In genomic region chr5:151036556-151036955, GRCh38 we compare ENCODE assay signal across 17 cellular contexts. TPM values are rescaled to one million over a fixed set of nuclear protein-coding genes. Genes with fewer than 3 reads are reported as not detected.
A peak's percentile ranks its signal among the peaks of the same experiment; 100 is the strongest.
DNase-seq lines count a peak whose midpoint lies in the region; ATAC-seq and TF ChIP-seq lines count a peak whose summit lies in the region.
"Had no signal": no experiment of that assay in that cellular context is flagged by ENCODE, and none has a peak within 500 bp of the region (broad histone marks: within the 10 kb centered on the region; RNA-seq: fewer than 3 reads in every experiment).

No MANE protein-coding gene starts in this region.

- peaks cover 30 to 47% (median 44%) of the 10 kb centered on the region in 4 donors for H3K4me1 ChIP-seq in upper lobe of left lung

- H3K9me3 ChIP-seq in upper lobe of left lung = no peaks in the 10 kb centered on the region

- TF ChIP-seq CTCF in upper lobe of left lung (IDR thresholded peaks at IDR 0.05) = no peak

- H3K27me3 ChIP-seq in upper lobe of left lung = no peaks in the 10 kb centered on the region

- no peak for TF ChIP-seq POLR2A in upper lobe of left lung (IDR thresholded peaks at IDR 0.05)

- no peak overlapping the region for H3K4me3 ChIP-seq in upper lobe of left lung
- H3K4me3 ChIP-seq: skin epidermis had no signal

- H3K36me3 ChIP-seq in upper lobe of left lung = peaks cover 37 to 99% (median 82%) of the 10 kb centered on the region in 4 donors

- WGBS in upper lobe of left lung, 2 donors = 87 to 90% methylated on average over 5 to 6 of the region's 6 CpGs

- H3K27ac ChIP-seq in upper lobe of left lung = peak overlapping the region in 3 of 4 donors; percentile 51 to 84 (median 83)
- H3K27ac ChIP-seq: 22Rv1 had no signal

- peak; percentile 17 for DNase-seq in DMS 273 (lab: John Stamatoyannopoulos, UW; ENCODE audit: unreplicated experiment)
- DNase-seq in DMS 273 treated with DMSO at 0.1 percent for 48 hours (lab: John Stamatoyannopoulos, UW) = no peak
- DNase-seq in NCI-H69 (lab: John Stamatoyannopoulos, UW) = peak; percentile 83
- peak; percentile 53 for DNase-seq in iPS-NIHi11 (ENCODE audit: low spot score)
- DNase-seq in upper lobe of left lung = no peak
- no peak for DNase-seq in NCI-H128 (lab: John Stamatoyannopoulos, UW; ENCODE audit: unreplicated experiment)
- DNase-seq: cortex of kidney; left ventricle myocardium superior; NCI-H1930; NK-92 treated with Interleukin-12 subunit alpha and Interleukin-12 subunit beta, amount 100 ng/mL, for 24 hours; RPMI8226 had no signal

- no peak for TF ChIP-seq EP300 in upper lobe of left lung (IDR thresholded peaks at IDR 0.05)

- ATAC-seq in upper lobe of left lung (ENCODE audit: low FRiP score in 2 of 2) (no peak), GM21529 (IDR thresholded peaks at IDR 0.05; ENCODE audit: unreplicated experiment) (no peak), GM21528 (IDR thresholded peaks at IDR 0.05; ENCODE audit: low FRiP score, unreplicated experiment) (no peak)
- ATAC-seq: activated naive CD4-positive, alpha-beta T cell treated with anti-CD3 and anti-CD28 coated beads, Interleukin-2, amount 50 U/mL, for 72 hours; left ventricle myocardium superior had no signal

RNA-seq across cellular contexts. Expression of gene GPX3, which starts 16.2 kb away (rescaled TPM):
- total RNA-seq in upper lobe of left lung = 1,000 to 10,000 TPM in 4 of 6 donors, 100 to 1,000 TPM in 2; 876 to 1,536 (median 1,027) TPM
- total RNA-seq: B cell had no signal

RNA-seq across cellular contexts. Expression of gene TNIP1, which starts 44.3 kb away (rescaled TPM):
- total RNA-seq in upper lobe of left lung = 100 to 1,000 TPM; 109 to 166 (median 130) TPM

Comparison
In these comparisons a context has a peak if more than half of its experiments do, and no peak if none do; other contexts are left out.
1. DNase-seq: peak in DMS 273 (single experiment), NCI-H69 (single experiment) and iPS-NIHi11 (single experiment); none in DMS 273 treated with DMSO at 0.1 percent for 48 hours (single experiment), upper lobe of left lung (0 of 2) and NCI-H128 (single experiment).